In the genomic region with DNA sequence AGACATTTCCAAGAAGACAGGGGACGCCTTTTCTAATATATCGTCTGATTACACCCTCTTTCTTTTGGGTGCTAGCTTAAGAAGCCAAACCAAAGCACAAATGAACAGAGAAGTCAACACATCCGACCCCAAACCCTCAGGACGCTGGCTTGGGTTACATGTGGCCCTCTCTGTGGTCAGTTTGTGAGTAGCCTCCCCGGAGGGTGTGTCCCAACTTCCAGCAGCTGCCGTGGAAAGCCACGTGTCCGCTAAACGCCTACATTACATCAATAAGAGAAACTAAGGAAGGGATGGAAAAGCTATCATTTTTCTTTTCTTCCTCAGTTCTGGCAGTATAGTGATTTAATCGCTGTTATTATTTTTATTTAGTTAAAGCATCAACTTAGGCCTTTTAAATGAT, we compare ENCODE assay signal across 8 cellular contexts. TPM values are rescaled to one million over a fixed set of nuclear protein-coding genes. Genes with fewer than 3 reads are reported as not detected.
DNase-seq lines count a peak whose midpoint lies in the region; ATAC-seq, FAIRE-seq and TF ChIP-seq lines count a peak whose summit lies in the region.

No MANE protein-coding gene starts in this region.

- H4K8ac ChIP-seq in H1 (ENCODE audit: extremely low read depth, insufficient read depth, low read length), result no peak overlapping the region

- POLR2A ChIA-PET in CD4-positive, alpha-beta memory T cell (lab: Charles Lee; ENCODE audit: partially characterized antibody), result no interaction called here
- POLR2A ChIA-PET in H1 (lab: Charles Lee; ENCODE audit: partially characterized antibody), result interaction anchor here (0.6 to 0.7 kb wide), 3 partner anchors 26 to 142 kb away, joined by 3 read pairs; no protein-coding TSS in a partner anchor

- TF ChIP-seq POLR2A in H1 (IDR thresholded peaks at IDR 0.05; ENCODE audit: control extremely low read depth in 1 of 2, low read depth in 2 of 2, low read length in 2 of 2), result no peak

- no peak overlapping the region for H3K56ac ChIP-seq in H1 (replicated peaks; ENCODE audit: insufficient read length, low read depth, low read length)

- no peak overlapping the region for H3K4me3 ChIP-seq in CD4-positive, alpha-beta memory T cell (ENCODE audit: low read length in 2 of 2)
- peak overlapping the region in 1 of 4 experiments; percentile 65; a peak in 2 of 8 replicates for H3K4me3 ChIP-seq in H1 (ENCODE audit: extremely low read depth in 1 of 4, insufficient read depth in 2 of 4, low read depth in 3 of 4, low read length in 4 of 4)
- H3K4me3 ChIP-seq in osteoblast (ENCODE audit: insufficient read depth, low read length), result peak overlapping the region; percentile 74

- H3K18ac ChIP-seq in H1 (ENCODE audit: extremely low read depth, low read length), result no peak overlapping the region

- no peak for FAIRE-seq in H1 (lab: Jason Lieb, UNC)

- peak overlapping the region; percentile 66 to 83 (median 76) for H3K4me3 Mint-ChIP-seq in CD4-positive, alpha-beta memory T cell

- H3K23me2 ChIP-seq in H1 (ENCODE audit: low read depth, low read length), result peaks cover 9% of the 10 kb centered on the region

- 38% methylated on average over 10 of the region's 10 CpGs; no CpG with 5 or more reads in 1 of the 2 experiments for WGBS in H1 (ENCODE audit: extremely low coverage in 1 of 2, insufficient coverage in 1 of 2, insufficient read length in 1 of 2, insufficient replicate concordance in 2 of 2, low coverage in 1 of 2, low lambda C conversion rate in 2 of 2, missing lambda C conversion rate in 1 of 2), 2 experiments

- intact Hi-C loops in CD4-positive, alpha-beta memory T cell (cut with micrococcal nuclease), result no loop called here

- peaks cover 38% of the 10 kb centered on the region for H3K27me3 ChIP-seq in CD4-positive, alpha-beta memory T cell (ENCODE audit: insufficient read depth, low read length)
- H3K27me3 ChIP-seq in H1 (replicated peaks in 1 of 4; ENCODE audit: control insufficient read depth in 3 of 4, extremely low read depth in 1 of 4, insufficient read depth in 3 of 4, low read length in 3 of 4) (peaks cover 56 to 71% (median 64%) of the 10 kb centered on the region in 4 experiments), osteoblast (ENCODE audit: insufficient read depth, low read length) (peaks cover 18% of the 10 kb centered on the region)

- H3K9me3 ChIP-seq in CD4-positive, alpha-beta memory T cell (ENCODE audit: control insufficient read depth in 1 of 2, low read length in 2 of 2), result no peaks in the 10 kb centered on the region
- H3K9me3 ChIP-seq in H1 (ENCODE audit: insufficient read depth in 2 of 2, low read depth in 1 of 2, low read length in 1 of 2), result no peaks in the 10 kb centered on the region
- H3K9me3 ChIP-seq in osteoblast (ENCODE audit: low read depth, low read length), result no peaks in the 10 kb centered on the region

- H3K4me2 ChIP-seq in H1 (ENCODE audit: insufficient read depth in 1 of 2, low read depth in 2 of 2, low read length in 2 of 2) (peak overlapping the region; percentile 34 to 93; a peak in 2 of 4 replicates), osteoblast (ENCODE audit: insufficient read depth, low read length) (peak overlapping the region; percentile 87)

- no peak overlapping the region for H2BK5ac ChIP-seq in H1 (ENCODE audit: low read depth, low read length)

- no peaks in the 10 kb centered on the region for H3K36me3 ChIP-seq in CD4-positive, alpha-beta memory T cell (ENCODE audit: insufficient read depth, low read length)
- H3K36me3 ChIP-seq in H1 (ENCODE audit: control insufficient read depth in 2 of 4, insufficient read depth in 4 of 4, low read length in 3 of 4), result peaks cover 0 to 2% (median 0%) of the 10 kb centered on the region in 4 experiments; a peak in 1 of 8 replicates
- H3K36me3 ChIP-seq in osteoblast (ENCODE audit: insufficient read depth, low read length), result no peaks in the 10 kb centered on the region

- no peak overlapping the region for H2BK15ac ChIP-seq in H1 (ENCODE audit: low read length)

- peaks cover 44 to 59% of the 10 kb centered on the region in 2 donors for H3K27me3 Mint-ChIP-seq in CD4-positive, alpha-beta memory T cell

- H3K4me1 Mint-ChIP-seq in CD4-positive, alpha-beta memory T cell, result peaks cover 3 to 23% (median 18%) of the 10 kb centered on the region in 4 donors

- no peak for TF ChIP-seq RAD21 in H1 (IDR thresholded peaks at IDR 0.05 in 1 of 2, conservative IDR thresholded peaks at IDR 0.05 in 1 of 2; ENCODE audit: low read depth in 2 of 2, low read length in 2 of 2)

- no peak overlapping the region for H3K27ac ChIP-seq in CD4-positive, alpha-beta memory T cell (ENCODE audit: low read depth, low read length)
- H3K27ac ChIP-seq in H1 (ENCODE audit: low read depth, low read length) (no peak overlapping the region), osteoblast (ENCODE audit: low read depth, low read length) (no peak overlapping the region)

- H4K5ac ChIP-seq in H1 (ENCODE audit: insufficient read length, low read depth, low read length), result no peak overlapping the region

- H3K14ac ChIP-seq in H1 (ENCODE audit: insufficient read length), result no peak overlapping the region

- H2AK5ac ChIP-seq in H1 (ENCODE audit: low read depth, low read length), result no peak overlapping the region

- H2BK20ac ChIP-seq in H1 (ENCODE audit: low read length), result no peak overlapping the region

- no peaks in the 10 kb centered on the region for H3K36me3 Mint-ChIP-seq in CD4-positive, alpha-beta memory T cell

- no peaks in the 10 kb centered on the region for H3K79me1 ChIP-seq in H1 (ENCODE audit: low read depth, low read length)

- no peak for DNase-seq in CD4-positive, alpha-beta memory T cell
- peak; percentile 80 for DNase-seq in OCI-M1 (lab: John Stamatoyannopoulos, UW)
- DNase-seq in H1 (ENCODE audit: low read depth in 1 of 2, low spot score in 2 of 2), result no peak
- peak; percentile 71 for DNase-seq in osteoblast (ENCODE audit: insufficient read length, low spot score, missing footprints)
- DNase-seq in DMS153 treated with DMSO at 0.1 percent for 48 hours (lab: John Stamatoyannopoulos, UW; ENCODE audit: unreplicated experiment), result no peak
- DNase-seq in GM19240 (ENCODE audit: insufficient read length, low spot score), result no peak

- H3K79me2 ChIP-seq in H1 (ENCODE audit: control insufficient read depth in 1 of 2, insufficient read depth in 2 of 2, low read length in 2 of 2) (no peaks in the 10 kb centered on the region), osteoblast (ENCODE audit: insufficient read depth, low read length) (no peaks in the 10 kb centered on the region)

- no peak overlapping the region for H3K23ac ChIP-seq in H1 (ENCODE audit: insufficient read length)

- peaks cover 21% of the 10 kb centered on the region for H3K4me1 ChIP-seq in CD4-positive, alpha-beta memory T cell (ENCODE audit: insufficient read depth, low read length)
- peaks cover 8 to 20% (median 11%) of the 10 kb centered on the region in 4 experiments; a peak in 6 of 7 replicates for H3K4me1 ChIP-seq in H1 (replicated peaks in 1 of 4; ENCODE audit: control insufficient read depth in 3 of 4, insufficient read depth in 4 of 4, low read length in 3 of 4)
- H3K4me1 ChIP-seq in osteoblast (ENCODE audit: insufficient read depth, low read length), result peaks cover 30% of the 10 kb centered on the region

- no peak overlapping the region for H4K91ac ChIP-seq in H1 (replicated peaks; ENCODE audit: insufficient read length, low read length)

- CTCF ChIA-PET in CD4-positive, alpha-beta memory T cell (lab: Charles Lee; ENCODE audit: partially characterized antibody), result interaction anchor here (1.7 kb wide), 2 partner anchors 334 to 494 kb away, joined by 6 to 9 read pairs; no protein-coding TSS in a partner anchor
- CTCF ChIA-PET in H1 (lab: Charles Lee; ENCODE audit: partially characterized antibody), result interaction anchor here (0.6 to 1.8 kb wide), 16 partner anchors 9 to 539 kb away, joined by 3 to 7 read pairs (median 4); no protein-coding TSS in a partner anchor

- peak overlapping the region in 1 of 7 donors; percentile 15 for H3K27ac Mint-ChIP-seq in CD4-positive, alpha-beta memory T cell

- H2AFZ ChIP-seq in H1 (ENCODE audit: low read length), result no peak overlapping the region
- peak overlapping the region; percentile 40 for H2AFZ ChIP-seq in osteoblast (ENCODE audit: low read length)

- TF ChIP-seq CTCF in H1 (IDR thresholded peaks at IDR 0.05; ENCODE audit: control extremely low read depth in 1 of 3, insufficient read depth in 1 of 3, low read depth in 1 of 3, low read length in 3 of 3), result no peak
- TF ChIP-seq CTCF in osteoblast (IDR thresholded peaks at IDR 0.05; ENCODE audit: extremely low read depth, low read depth, low read length), result no peak

- H2BK12ac ChIP-seq in H1 (ENCODE audit: low read depth, low read length), result no peak overlapping the region

- TF ChIP-seq EP300 in H1 (IDR thresholded peaks at IDR 0.05; ENCODE audit: borderline replicate concordance in 1 of 2, low read depth in 2 of 2, low read length in 2 of 2), result no peak

- no peak overlapping the region for H2BK120ac ChIP-seq in H1 (replicated peaks; ENCODE audit: low read depth, low read length)

- H3K9me3 Mint-ChIP-seq in CD4-positive, alpha-beta memory T cell, result peaks cover 0 to 2% (median 0%) of the 10 kb centered on the region in 8 donors

- ATAC-seq in HG02623 (IDR thresholded peaks at IDR 0.05; ENCODE audit: unreplicated experiment) (no peak), GM18907 (IDR thresholded peaks at IDR 0.05; ENCODE audit: unreplicated experiment) (no peak)

- H3K4ac ChIP-seq in H1 (replicated peaks; ENCODE audit: insufficient read length, low read depth, low read length), result no peak overlapping the region

- H4K20me1 ChIP-seq in H1 (replicated peaks in 1 of 2; ENCODE audit: control insufficient read depth in 1 of 2, insufficient read depth in 2 of 2, low read length in 2 of 2) (peaks cover 0 to 5% of the 10 kb centered on the region in 2 experiments), osteoblast (ENCODE audit: insufficient read depth, low read length) (no peaks in the 10 kb centered on the region)

- H3K9ac ChIP-seq in H1 (replicated peaks in 1 of 4; ENCODE audit: extremely low read depth in 1 of 4, low read depth in 3 of 4, low read length in 3 of 4), result no peak overlapping the region

RNA-seq across cellular contexts. Expression of gene BMP6, which starts 0.5 kb away (rescaled TPM):
- total RNA-seq in CD4-positive, alpha-beta memory T cell, result not detected
- under 1 TPM in 1 of 2 donors, not detected in 1; 0.06 TPM for polyA plus RNA-seq in CD4-positive, alpha-beta memory T cell
- 1.8 and 2.1 TPM in 2 replicates for total RNA-seq in H1 (2021; fragmentation: NEBNext Ultra II Directional; extraction: Animal tissue kit (Norgen Biotek cat#: 25700))
- polyA plus RNA-seq in H1 (2011; rRNA removed), result 2.0 and 2.2 TPM in 2 replicates
- 2.5 TPM for polyA plus RNA-seq in H1 (2011; cell fraction: cytosol; rRNA removed)
- polyA plus RNA-seq in H1 (2011; cell fraction: nucleus; rRNA removed), result 2.3 TPM
- 1.5 to 1.8 TPM (median 1.8 TPM) in 4 replicates for polyA plus RNA-seq in H1 (2012, experiment 1 of 2)
- polyA plus RNA-seq in H1 (2012, experiment 2 of 2), result 0.60 TPM
- 1.2 TPM for polyA plus RNA-seq in H1 (2013, experiment 1 of 2)
- 1.3 TPM for polyA plus RNA-seq in H1 (2013, experiment 2 of 2)
- polyA minus RNA-seq in H1 (2011; rRNA and poly(A)+ RNA removed), result 3.3 and 4.3 TPM in 2 replicates
- 3.7 TPM for polyA minus RNA-seq in H1 (2011; cell fraction: cytosol; rRNA and poly(A)+ RNA removed)
- 3.7 TPM for polyA minus RNA-seq in H1 (2011; cell fraction: nucleus; rRNA and poly(A)+ RNA removed)
- total RNA-seq in osteoblast, result 0.59 and 0.72 TPM in 2 replicates

Comparison
In these comparisons a context has a peak if more than half of its experiments do, and no peak if none do; other contexts are left out.
1. DNase-seq: peak in OCI-M1 (single experiment) and osteoblast (single experiment); none in CD4-positive, alpha-beta memory T cell (0 of 5), H1 (0 of 2), DMS153 treated with DMSO at 0.1 percent for 48 hours (single experiment) and GM19240 (single experiment).